In the genomic region with DNA sequence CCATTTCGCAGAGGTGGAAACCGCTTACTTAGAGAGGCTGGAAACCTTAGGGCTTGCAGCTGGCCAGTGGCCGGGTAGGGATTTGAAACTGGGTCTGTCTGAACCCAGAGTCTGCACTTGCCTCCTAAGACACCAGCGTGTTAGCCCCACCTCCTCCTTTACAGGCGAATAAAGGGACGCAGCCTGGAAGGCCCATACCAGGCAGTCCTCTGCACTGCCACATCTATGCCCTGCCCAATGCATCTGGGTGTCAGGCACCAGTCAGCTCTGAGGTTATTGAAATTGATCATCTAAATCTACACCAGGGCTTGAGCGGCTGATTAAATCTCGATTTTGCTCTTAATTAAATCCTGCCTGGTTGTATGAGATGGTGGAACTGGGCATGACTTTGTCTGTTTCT, we compare ENCODE assay signal across 9 cellular contexts. TPM values are rescaled to one million over a fixed set of nuclear protein-coding genes. Genes with fewer than 3 reads are reported as not detected.
DNase-seq lines count a peak whose midpoint lies in the region; FAIRE-seq and TF ChIP-seq lines count a peak whose summit lies in the region.
"Had no signal": no experiment of that assay in that cellular context is flagged by ENCODE, and none has a peak within 500 bp of the region (broad histone marks: within the 10 kb centered on the region; RNA-seq: fewer than 3 reads in every experiment).

No MANE protein-coding gene starts in this region.

- H3K36me3 ChIP-seq in H7 (replicated peaks; ENCODE audit: control insufficient read depth, insufficient read depth, low read length) (no peaks in the 10 kb centered on the region), ectodermal cell (ENCODE audit: control insufficient read depth, insufficient read depth, low read length) (no peaks in the 10 kb centered on the region), osteoblast (ENCODE audit: insufficient read depth, low read length) (no peaks in the 10 kb centered on the region)
- H3K36me3 ChIP-seq: pancreas had no signal

- H3K27ac ChIP-seq in ectodermal cell (ENCODE audit: insufficient read depth, low read depth, low read length, poor library complexity, severe bottlenecking): no peak overlapping the region
- H3K27ac ChIP-seq in osteoblast (ENCODE audit: low read depth, low read length): no peak overlapping the region
- H3K27ac ChIP-seq: pancreas had no signal

- H4K20me1 ChIP-seq in osteoblast (ENCODE audit: insufficient read depth, low read length): no peaks in the 10 kb centered on the region

- peaks cover 20% of the 10 kb centered on the region for H3K27me3 ChIP-seq in H7 (ENCODE audit: control insufficient read depth, insufficient read depth, low read length)
- H3K27me3 ChIP-seq in ectodermal cell (ENCODE audit: control insufficient read depth, insufficient read depth, low read length, poor library complexity, severe bottlenecking): peaks cover 27% of the 10 kb centered on the region
- H3K27me3 ChIP-seq in osteoblast (ENCODE audit: insufficient read depth, low read length): peaks cover 43% of the 10 kb centered on the region

- FAIRE-seq in D721Med (lab: Jason Lieb, UNC): no peak

- DNase-seq in H7: peak; percentile 59
- DNase-seq in osteoblast (ENCODE audit: insufficient read length, low spot score, missing footprints): no peak
- no peak for DNase-seq in RPMI8226
- DNase-seq in dedifferentiated amniotic fluid mesenchymal stem cell (ENCODE audit: extremely low spot score): no peak
- DNase-seq in D721Med (ENCODE audit: insufficient read length, low spot score): no peak
- DNase-seq: activated naive CD4-positive, alpha-beta T cell treated with anti-CD3 and anti-CD28 coated beads, Interleukin-2, amount 50 U/mL, for 16 hours; SIG-M5 had no signal

- H3K4me1 ChIP-seq in ectodermal cell (ENCODE audit: control insufficient read depth, insufficient read depth, low read length) (peaks cover 14% of the 10 kb centered on the region), osteoblast (ENCODE audit: insufficient read depth, low read length) (no peaks in the 10 kb centered on the region)

- H3K4me3 ChIP-seq in H7 (ENCODE audit: insufficient read depth, low read depth, low read length) (peak overlapping the region; percentile 66; the same call in 1 of the 2 replicates), ectodermal cell (ENCODE audit: insufficient read depth, low read depth, low read length) (peak overlapping the region; percentile 53), osteoblast (ENCODE audit: insufficient read depth, low read length) (no peak overlapping the region)

- H2AFZ ChIP-seq in osteoblast (ENCODE audit: low read length): peak overlapping the region; percentile 56

- H3K79me2 ChIP-seq in osteoblast (ENCODE audit: insufficient read depth, low read length): no peaks in the 10 kb centered on the region

- 33 to 40% methylated on average over 8 of the region's 8 CpGs for WGBS in ectodermal cell, 2 experiments

- H3K4me2 ChIP-seq in osteoblast (ENCODE audit: insufficient read depth, low read length): peak overlapping the region; percentile 64

- no peak for TF ChIP-seq CTCF in osteoblast (IDR thresholded peaks at IDR 0.05; ENCODE audit: extremely low read depth, low read depth, low read length)
- no peak for TF ChIP-seq CTCF in D721Med (IDR thresholded peaks at IDR 0.05; ENCODE audit: insufficient read depth, missing control alignments)

- no peaks in the 10 kb centered on the region for H3K9me3 ChIP-seq in ectodermal cell (ENCODE audit: control insufficient read depth, low read length)
- no peaks in the 10 kb centered on the region for H3K9me3 ChIP-seq in osteoblast (ENCODE audit: low read depth, low read length)
- H3K9me3 ChIP-seq: pancreas had no signal

RNA-seq across cellular contexts. Expression of a gene that starts 19.9 kb away (rescaled TPM):
- 5.1 and 5.9 TPM in 2 replicates for total RNA-seq in H7 (2014; rRNA removed; shearing (Covaris generic))
- polyA plus RNA-seq in ectodermal cell (2013, experiment 1 of 4): 0.91 TPM
- 0.85 TPM for polyA plus RNA-seq in ectodermal cell (2013, experiment 2 of 4)
- polyA plus RNA-seq in ectodermal cell (2013, experiment 3 of 4): 1.5 TPM
- polyA plus RNA-seq in ectodermal cell (2013, experiment 4 of 4): 1.1 TPM
- 0.36 and 0.59 TPM in 2 replicates for total RNA-seq in osteoblast

RNA-seq across cellular contexts. Expression of a gene that starts 30.2 kb away (rescaled TPM):
- total RNA-seq in H7 (2014; rRNA removed; shearing (Covaris generic)): 31.7 and 48.5 TPM in 2 replicates
- polyA plus RNA-seq in ectodermal cell (2013, experiment 1 of 4): 35.4 TPM
- 40.2 TPM for polyA plus RNA-seq in ectodermal cell (2013, experiment 2 of 4)
- 32.5 TPM for polyA plus RNA-seq in ectodermal cell (2013, experiment 3 of 4)
- polyA plus RNA-seq in ectodermal cell (2013, experiment 4 of 4): 39.3 TPM
- 41.3 and 47.8 TPM in 2 replicates for total RNA-seq in osteoblast

RNA-seq across cellular contexts. Expression of a gene that starts 30.8 kb away (rescaled TPM):
- 0.67 and 1.8 TPM in 2 replicates for total RNA-seq in H7 (2014; rRNA removed; shearing (Covaris generic))
- polyA plus RNA-seq in ectodermal cell (2013, experiment 1 of 4): not detected
- polyA plus RNA-seq in ectodermal cell (2013, experiment 2 of 4): not detected
- polyA plus RNA-seq in ectodermal cell (2013, experiment 3 of 4): 0.75 TPM
- 0.69 TPM for polyA plus RNA-seq in ectodermal cell (2013, experiment 4 of 4)
- not detected in 2 replicates for total RNA-seq in osteoblast

RNA-seq across cellular contexts. Expression of a gene that starts 42.2 kb away (rescaled TPM):
- not detected in 2 replicates for total RNA-seq in H7 (2014; rRNA removed; shearing (Covaris generic))
- not detected for polyA plus RNA-seq in ectodermal cell (2013, experiment 1 of 4)
- not detected for polyA plus RNA-seq in ectodermal cell (2013, experiment 2 of 4)
- polyA plus RNA-seq in ectodermal cell (2013, experiment 3 of 4): not detected
- not detected for polyA plus RNA-seq in ectodermal cell (2013, experiment 4 of 4)
- not detected in 2 replicates for total RNA-seq in osteoblast
